8 cellular contexts compared by ENCODE assay signal in genomic region chr4:115851918-115852766, GRCh38.
DNase-seq lines count a peak whose midpoint lies in the region; ATAC-seq and TF ChIP-seq lines count a peak whose summit lies in the region.

No MANE protein-coding gene starts in this region.

- H3K79me2 ChIP-seq in GM23338 (replicated peaks; ENCODE audit: insufficient read depth) (no peaks in the 10 kb centered on the region), smooth muscle cell (ENCODE audit: low read depth) (no peaks in the 10 kb centered on the region)

- no peak overlapping the region for H4K8ac ChIP-seq in IMR-90 (ENCODE audit: low read depth in 2 of 2, low read length in 2 of 2)

- H3K9me3 Mint-ChIP-seq in activated CD4-positive, alpha-beta T cell treated with anti-CD3 and anti-CD28 coated beads, Interleukin-2, amount 10 ng/mL, durations not matched to agents 7 days and 5 days: no peaks in the 10 kb centered on the region
- H3K9me3 Mint-ChIP-seq in GM23338: no peaks in the 10 kb centered on the region

- in situ Hi-C loops in IMR-90 (cut with MboI; ENCODE audit: low sequenced_read_pairs): no loop called here

- H3K4me3 Mint-ChIP-seq in activated CD4-positive, alpha-beta T cell treated with anti-CD3 and anti-CD28 coated beads, Interleukin-2, amount 10 ng/mL, durations not matched to agents 7 days and 5 days: no peak overlapping the region
- H3K4me3 Mint-ChIP-seq in GM23338: no peak overlapping the region

- no peak overlapping the region for H3K4me3 ChIP-seq in GM23338
- no peak overlapping the region for H3K4me3 ChIP-seq in IMR-90 (ENCODE audit: insufficient read depth, low read depth, low read length)
- no peak overlapping the region for H3K4me3 ChIP-seq in fibroblast of pulmonary artery (replicated peaks; ENCODE audit: low read depth, low read length)
- H3K4me3 ChIP-seq in smooth muscle cell: no peak overlapping the region
- no peak overlapping the region for H3K4me3 ChIP-seq in effector memory CD4-positive, alpha-beta T cell (ENCODE audit: insufficient read depth, low read depth, low read length, poor library complexity, severe bottlenecking)

- H3K4ac ChIP-seq in IMR-90 (ENCODE audit: low read depth, low read length): no peak overlapping the region

- H3K27ac ChIP-seq in GM23338 (ENCODE audit: low read depth): no peak overlapping the region
- H3K27ac ChIP-seq in IMR-90 (ENCODE audit: insufficient read depth, low read length): no peak overlapping the region
- no peak overlapping the region for H3K27ac ChIP-seq in smooth muscle cell (ENCODE audit: low read depth)
- H3K27ac ChIP-seq in effector memory CD4-positive, alpha-beta T cell (ENCODE audit: insufficient read depth, low read length, poor library complexity, severe bottlenecking): no peak overlapping the region

- no peak overlapping the region for H3K23ac ChIP-seq in IMR-90 (ENCODE audit: low read depth, low read length)

- no peaks in the 10 kb centered on the region for H3K9me2 ChIP-seq in GM23338 (ENCODE audit: insufficient read depth)

- POLR2A ChIA-PET in activated CD4-positive, alpha-beta T cell treated with anti-CD3 and anti-CD28 coated beads, Interleukin-2, amount 10 ng/mL, durations not matched to agents 7 days and 5 days (lab: Charles Lee): no interaction called here
- POLR2A ChIA-PET in IMR-90 (lab: Charles Lee; ENCODE audit: unreplicated experiment): no interaction called here

- H3K9me1 ChIP-seq in IMR-90 (ENCODE audit: insufficient read depth, low read length): no peaks in the 10 kb centered on the region

- 21% methylated on average over 3 of the region's 6 CpGs; no CpG with 5 or more reads in 1 of the 2 experiments for WGBS in IMR-90 (ENCODE audit: extremely low coverage in 2 of 2, insufficient read length in 1 of 2), 2 experiments
- 29% methylated on average over 6 of the region's 6 CpGs for WGBS in smooth muscle cell (ENCODE audit: low lambda C conversion rate)

- H2AK9ac ChIP-seq in IMR-90 (replicated peaks; ENCODE audit: low read depth, low read length, poor library complexity): no peak overlapping the region

- dilution Hi-C loops in IMR-90 (cut with HindIII; ENCODE audit: low sequenced_read_pairs, unreplicated experiment): no loop called here

- no peak overlapping the region for H3K4me2 ChIP-seq in GM23338
- H3K4me2 ChIP-seq in IMR-90 (ENCODE audit: low read depth, low read length): no peak overlapping the region
- no peak overlapping the region for H3K4me2 ChIP-seq in smooth muscle cell

- H2BK120ac ChIP-seq in IMR-90 (ENCODE audit: low read depth, low read length): no peak overlapping the region

- no peak overlapping the region for H2AK5ac ChIP-seq in IMR-90 (ENCODE audit: low read depth, low read length)

- no peak overlapping the region for H4K91ac ChIP-seq in IMR-90 (ENCODE audit: insufficient read depth, low read depth, low read length)

- ATAC-seq in GM23338 (peak; percentile 99), IMR-90 (ENCODE audit: low read depth) (no peak)

- CTCF ChIA-PET in activated CD4-positive, alpha-beta T cell treated with anti-CD3 and anti-CD28 coated beads, Interleukin-2, amount 10 ng/mL, durations not matched to agents 7 days and 5 days (lab: Charles Lee): no interaction called here
- CTCF ChIA-PET in IMR-90 (lab: Yijun Ruan, JAX): no interaction called here

- H3F3A ChIP-seq in GM23338 (replicated peaks; ENCODE audit: low read depth): no peaks in the 10 kb centered on the region
- H3F3A ChIP-seq in smooth muscle cell (ENCODE audit: low read depth): no peaks in the 10 kb centered on the region

- H3K27me3 Mint-ChIP-seq in activated CD4-positive, alpha-beta T cell treated with anti-CD3 and anti-CD28 coated beads, Interleukin-2, amount 10 ng/mL, durations not matched to agents 7 days and 5 days: no peaks in the 10 kb centered on the region
- no peaks in the 10 kb centered on the region for H3K27me3 Mint-ChIP-seq in GM23338 (ENCODE audit: insufficient read depth, low read depth, poor library complexity)

- H3K4me1 ChIP-seq in GM23338 (ENCODE audit: insufficient read depth) (no peaks in the 10 kb centered on the region), IMR-90 (ENCODE audit: control insufficient read depth, insufficient read depth, low read length) (no peaks in the 10 kb centered on the region), smooth muscle cell (ENCODE audit: low read depth) (no peaks in the 10 kb centered on the region)
- H3K4me1 ChIP-seq in effector memory CD4-positive, alpha-beta T cell (ENCODE audit: control insufficient read depth, insufficient read depth, low read length, poor library complexity, severe bottlenecking): no peaks in the 10 kb centered on the region

- TF ChIP-seq RAD21 in IMR-90 (IDR thresholded peaks at IDR 0.05; ENCODE audit: low read length): no peak

- peak; percentile 29 for DNase-seq in activated CD4-positive, alpha-beta T cell treated with anti-CD3 and anti-CD28 coated beads, Interleukin-2, amount 10 ng/mL, durations not matched to agents 7 days and 5 days
- DNase-seq in activated CD4-positive, alpha-beta T cell treated with anti-CD3 and anti-CD28 coated beads for 1 hour: no peak
- DNase-seq in GM23338 (ENCODE audit: low spot score) (peak; percentile 90), IMR-90 (no peak), RKO (ENCODE audit: low spot score) (peak; percentile 48), fibroblast of pulmonary artery (ENCODE audit: low read depth) (peak; percentile 2), smooth muscle cell (lab: John Stamatoyannopoulos, UW; ENCODE audit: unreplicated experiment) (no peak)
- DNase-seq in effector memory CD4-positive, alpha-beta T cell: no peak

- H2BK5ac ChIP-seq in IMR-90 (ENCODE audit: low read depth, low read length, poor library complexity, severe bottlenecking): no peak overlapping the region

- H3K9me3 ChIP-seq in IMR-90 (ENCODE audit: control insufficient read depth, insufficient read depth, low read length): peaks cover 20% of the 10 kb centered on the region
- H3K9me3 ChIP-seq in smooth muscle cell (replicated peaks; ENCODE audit: low read depth): no peaks in the 10 kb centered on the region
- no peaks in the 10 kb centered on the region for H3K9me3 ChIP-seq in effector memory CD4-positive, alpha-beta T cell (ENCODE audit: control insufficient read depth, low read length)

- H4K20me1 ChIP-seq in GM23338 (replicated peaks; ENCODE audit: insufficient read depth) (no peaks in the 10 kb centered on the region), IMR-90 (ENCODE audit: insufficient read depth, low read length) (no peaks in the 10 kb centered on the region), smooth muscle cell (ENCODE audit: low read depth) (no peaks in the 10 kb centered on the region)

- H3K79me1 ChIP-seq in IMR-90 (ENCODE audit: low read depth in 1 of 2, low read length in 2 of 2): no peaks in the 10 kb centered on the region

- no peak overlapping the region for H3K27ac Mint-ChIP-seq in activated CD4-positive, alpha-beta T cell treated with anti-CD3 and anti-CD28 coated beads, Interleukin-2, amount 10 ng/mL, durations not matched to agents 7 days and 5 days
- H3K27ac Mint-ChIP-seq in GM23338: no peak overlapping the region

- H3K56ac ChIP-seq in IMR-90 (ENCODE audit: extremely low read depth, insufficient read depth, low read length): no peak overlapping the region

- H3K27me3 ChIP-seq in GM23338 (ENCODE audit: insufficient read depth) (no peaks in the 10 kb centered on the region), IMR-90 (ENCODE audit: control insufficient read depth, insufficient read depth, low read length) (no peaks in the 10 kb centered on the region), smooth muscle cell (ENCODE audit: low read depth) (no peaks in the 10 kb centered on the region)
- H3K27me3 ChIP-seq in effector memory CD4-positive, alpha-beta T cell (replicated peaks; ENCODE audit: control insufficient read depth, insufficient read depth, low read length, poor library complexity, severe bottlenecking): no peaks in the 10 kb centered on the region

- no peak for TF ChIP-seq POLR2A in IMR-90 (IDR thresholded peaks at IDR 0.05; ENCODE audit: low read depth, low read length)

- H3K14ac ChIP-seq in IMR-90 (replicated peaks; ENCODE audit: low read depth, low read length): no peak overlapping the region

- H4K5ac ChIP-seq in IMR-90 (ENCODE audit: low read depth, low read length): no peak overlapping the region

- intact Hi-C loops in IMR-90 (cut with micrococcal nuclease): no loop called here

- H3K4me1 Mint-ChIP-seq in activated CD4-positive, alpha-beta T cell treated with anti-CD3 and anti-CD28 coated beads, Interleukin-2, amount 10 ng/mL, durations not matched to agents 7 days and 5 days: no peaks in the 10 kb centered on the region
- no peaks in the 10 kb centered on the region for H3K4me1 Mint-ChIP-seq in GM23338

- H3K36me3 Mint-ChIP-seq in activated CD4-positive, alpha-beta T cell treated with anti-CD3 and anti-CD28 coated beads, Interleukin-2, amount 10 ng/mL, durations not matched to agents 7 days and 5 days (ENCODE audit: low read depth): no peaks in the 10 kb centered on the region
- no peaks in the 10 kb centered on the region for H3K36me3 Mint-ChIP-seq in GM23338 (ENCODE audit: low read depth)

- no TSS peak for BruUV-seq in IMR-90 (replicated peaks; lab: Mats Ljungman, UMichigan)

- H3K36me3 ChIP-seq in GM23338 (ENCODE audit: insufficient read depth): no peaks in the 10 kb centered on the region
- no peaks in the 10 kb centered on the region for H3K36me3 ChIP-seq in IMR-90 (ENCODE audit: control insufficient read depth, insufficient read depth, low read length)
- no peaks in the 10 kb centered on the region for H3K36me3 ChIP-seq in smooth muscle cell (ENCODE audit: low read depth)
- H3K36me3 ChIP-seq in effector memory CD4-positive, alpha-beta T cell (ENCODE audit: control insufficient read depth, insufficient read depth, low read length): no peaks in the 10 kb centered on the region

- TF ChIP-seq CTCF in GM23338 (conservative IDR thresholded peaks at IDR 0.05; ENCODE audit: low read depth in 2 of 2) (peak; percentile 82), IMR-90 (conservative IDR thresholded peaks at IDR 0.05; ENCODE audit: low read depth, low read length) (no peak), fibroblast of pulmonary artery (IDR thresholded peaks at IDR 0.05; ENCODE audit: low read length, missing control alignments) (peak; percentile 1), smooth muscle cell (IDR thresholded peaks at IDR 0.05; ENCODE audit: borderline replicate concordance, insufficient read depth, poor library complexity, severe bottlenecking) (peak; percentile 67)

- no peak overlapping the region for H2BK20ac ChIP-seq in IMR-90 (ENCODE audit: low read depth, low read length)

- H2AFZ ChIP-seq in GM23338 (peak overlapping the region; percentile 56), IMR-90 (replicated peaks; ENCODE audit: low read length, poor library complexity) (no peak overlapping the region), smooth muscle cell (ENCODE audit: low read depth) (no peak overlapping the region)

- no peak overlapping the region for H3K18ac ChIP-seq in IMR-90 (ENCODE audit: low read depth, low read length)

- H3K9ac ChIP-seq in IMR-90 (ENCODE audit: low read depth, low read length) (no peak overlapping the region), smooth muscle cell (ENCODE audit: low read depth) (no peak overlapping the region)

- H2BK15ac ChIP-seq in IMR-90 (ENCODE audit: low read depth, low read length): no peak overlapping the region

TF ChIP-seq in GM23338, 12 proteins besides CTCF, POLR2A, EP300 and RAD21 (continues in another document):
- TF ChIP-seq CREB1 (CRISPR knock-in tag; IDR thresholded peaks at IDR 0.05; ENCODE audit: low read depth): no peak

TF ChIP-seq in IMR-90, 13 proteins besides CTCF, POLR2A, EP300 and RAD21 (continues in another document):
- TF ChIP-seq MXI1 (IDR thresholded peaks at IDR 0.05; ENCODE audit: borderline replicate concordance, low read depth, low read length): no peak

Comparison
In these comparisons a context has a peak if more than half of its experiments do, and no peak if none do; other contexts are left out.
1. DNase-seq: peak in activated CD4-positive, alpha-beta T cell treated with anti-CD3 and anti-CD28 coated beads, Interleukin-2, amount 10 ng/mL, durations not matched to agents 7 days and 5 days (single experiment), GM23338 (single experiment), RKO (single experiment) and fibroblast of pulmonary artery (single experiment); none in activated CD4-positive, alpha-beta T cell treated with anti-CD3 and anti-CD28 coated beads for 1 hour (single experiment), IMR-90 (single experiment), smooth muscle cell (single experiment) and effector memory CD4-positive, alpha-beta T cell (0 of 3).